Comparison of ENCODE assay signal across 8 cellular contexts in genomic region chr1:53061859-53062714, GRCh38. TPM values are rescaled to one million over a fixed set of nuclear protein-coding genes. Genes with fewer than 3 reads are reported as not detected.
DNase-seq lines count a peak whose midpoint lies in the region; ATAC-seq lines count a peak whose summit lies in the region.

PODN (plus strand) TSS chr1:53062213; CDS start chr1:53069856, 7,643 bp downstream.

- no peak for ATAC-seq in HG02970 (IDR thresholded peaks at IDR 0.05; ENCODE audit: low FRiP score, unreplicated experiment)

- peak; percentile 84 for DNase-seq in AG08396 (ENCODE audit: low spot score)
- peak; percentile 6 for DNase-seq in LHCN-M2 (ENCODE audit: low read depth)
- DNase-seq in epidermal melanocyte (ENCODE audit: insufficient read length, low spot score): peak; percentile 50
- DNase-seq in NCI-H226: no peak
- DNase-seq in NCI-H128 (lab: John Stamatoyannopoulos, UW; ENCODE audit: unreplicated experiment): no peak
- no peak for DNase-seq in activated CD4-positive, CD25-positive, alpha-beta regulatory T cell treated with anti-CD3 and anti-CD28 coated beads, Interleukin-2, amount 50 U/mL, for 72 hours

- H3K27me3 ChIP-seq in muscle layer of colon (ENCODE audit: control insufficient read depth in 1 of 2, insufficient read depth in 2 of 2, low read length in 2 of 2): no peaks in the 10 kb centered on the region

- H3K36me3 ChIP-seq in muscle layer of colon (ENCODE audit: insufficient read depth, low read length): no peaks in the 10 kb centered on the region

- H3K9me3 ChIP-seq in muscle layer of colon (ENCODE audit: low read length): no peaks in the 10 kb centered on the region

- H3K4me3 ChIP-seq in muscle layer of colon (ENCODE audit: low read depth in 1 of 2, low read length in 2 of 2): peak within 1 kb of the TSS; percentile 74 to 89

- H3K4me1 ChIP-seq in muscle layer of colon (ENCODE audit: insufficient read depth, low read length): peaks cover 42% of the 10 kb centered on the region

- H3K9ac ChIP-seq in muscle layer of colon (ENCODE audit: low read length): peak within 1 kb of the TSS; percentile 49

- H3K27ac ChIP-seq in muscle layer of colon (ENCODE audit: low read depth, low read length): peak within 1 kb of the TSS; percentile 81

RNA-seq across cellular contexts. Expression of gene PODN, which starts in this region (rescaled TPM):
- total RNA-seq in LHCN-M2 (2014; rRNA removed): not detected in 2 replicates
- polyA plus RNA-seq in LHCN-M2 (2012): 0.35 TPM

Comparison
In these comparisons a context has a peak if more than half of its experiments do, and no peak if none do; other contexts are left out.
1. Peak in DNase-seq in LHCN-M2; RNA of the gene not detected or under 1 TPM.
2. DNase-seq: peak in AG08396 (single experiment) and epidermal melanocyte (single experiment); none in NCI-H226 (single experiment), NCI-H128 (single experiment) and activated CD4-positive, CD25-positive, alpha-beta regulatory T cell treated with anti-CD3 and anti-CD28 coated beads, Interleukin-2, amount 50 U/mL, for 72 hours (single experiment).